ENCODE assay signal across 2 cellular contexts in genomic region chr17:7586673-7587419, GRCh38.
TF ChIP-seq lines count a peak whose summit lies in the region.

No MANE protein-coding gene starts in this region.

TF ChIP-seq in IMR-90, 13 proteins besides CTCF, POLR2A, EP300 and RAD21:
- TF ChIP-seq BHLHE40 (IDR thresholded peaks at IDR 0.05; ENCODE audit: low read depth, low read length) (no peak), CEBPB (IDR thresholded peaks at IDR 0.05; ENCODE audit: low read depth, low read length) (no peak), ELK1 (IDR thresholded peaks at IDR 0.05; ENCODE audit: borderline replicate concordance, low read depth, low read length) (no peak), RCOR1 (IDR thresholded peaks at IDR 0.05; ENCODE audit: insufficient replicate concordance, low read length) (no peak), MAZ (IDR thresholded peaks at IDR 0.05; ENCODE audit: borderline replicate concordance, low read depth, low read length) (no peak)

TF ChIP-seq in K562, 482 proteins besides CTCF, POLR2A, EP300 and RAD21 (continues in another document):
- TF ChIP-seq POLR2AphosphoS5 (IDR thresholded peaks at IDR 0.05; ENCODE audit: control insufficient read depth, insufficient read depth, low read depth, low read length) (0 out of 2 replicates have a peak, but pooled peaks have one; percentile 6), STAT5B (CRISPR knock-in tag; IDR thresholded peaks at IDR 0.05) (no peak), NKRF (IDR thresholded peaks at IDR 0.05; ENCODE audit: borderline replicate concordance) (no peak), PBX2 (CRISPR knock-in tag; IDR thresholded peaks at IDR 0.05; ENCODE audit: low read depth) (no peak), PBX2 (tag; conservative IDR thresholded peaks at IDR 0.05; ENCODE audit: low read depth) (0 out of 2 replicates have a peak, but pooled peaks have one; percentile 28), ARID4B (CRISPR knock-in tag; IDR thresholded peaks at IDR 0.05) (no peak), FOSL1 (tag; conservative IDR thresholded peaks at IDR 0.05) (no peak), MYC (IDR thresholded peaks at IDR 0.05; ENCODE audit: low read depth, low read length) (no peak), MYC (CRISPR knock-in tag; IDR thresholded peaks at IDR 0.05; ENCODE audit: borderline replicate concordance, low read depth) (no peak), YY1 (IDR thresholded peaks at IDR 0.05; ENCODE audit: borderline replicate concordance in 1 of 3, control insufficient read depth in 1 of 3, extremely low read depth in 1 of 3, insufficient read depth in 3 of 3, insufficient read length in 1 of 3, insufficient replicate concordance in 2 of 3, low read depth in 1 of 3, low read length in 2 of 3) (peak in 1 of 3 experiments; percentile 10), CREM (IDR thresholded peaks at IDR 0.05; ENCODE audit: low read depth) (peak; percentile 52), GMEB1 (CRISPR knock-in tag; IDR thresholded peaks at IDR 0.05) (no peak), ZNF583 (CRISPR knock-in tag; IDR thresholded peaks at IDR 0.05) (0 out of 2 replicates have a peak, but pooled peaks have one; percentile 33), DMBX1 (CRISPR knock-in tag; IDR thresholded peaks at IDR 0.05; ENCODE audit: borderline replicate concordance) (peak; percentile 64), NR2C2 (CRISPR knock-in tag; IDR thresholded peaks at IDR 0.05) (no peak), NR2C2 (tag; IDR thresholded peaks at IDR 0.05) (0 out of 2 replicates have a peak, but pooled peaks have one; percentile 26), CHAMP1 (IDR thresholded peaks at IDR 0.05) (no peak), ZBTB2 (IDR thresholded peaks at IDR 0.05) (no peak), CCNT2 (IDR thresholded peaks at IDR 0.05; ENCODE audit: borderline replicate concordance, extremely low read depth, insufficient read length, low read depth, low read length) (no peak), MEIS2 (IDR thresholded peaks at IDR 0.05; ENCODE audit: partially characterized antibody) (peak; percentile 68), ZNF592 (IDR thresholded peaks at IDR 0.05) (peak; percentile 80), CTBP1 (IDR thresholded peaks at IDR 0.05; ENCODE audit: borderline replicate concordance) (peak; percentile 39; the same call in 1 of the 2 replicates), ZNF449 (CRISPR knock-in tag; IDR thresholded peaks at IDR 0.05) (no peak), ZNF395 (CRISPR knock-in tag; IDR thresholded peaks at IDR 0.05) (no peak)
